Comparison of ENCODE assay signal across 14 cellular contexts in genomic region chr4:140645614-140646412, GRCh38.
DNase-seq lines count a peak whose midpoint lies in the region; ATAC-seq and TF ChIP-seq lines count a peak whose summit lies in the region.
"Had no signal": no experiment of that assay in that cellular context is flagged by ENCODE, and none has a peak within 500 bp of the region (broad histone marks: within the 10 kb centered on the region; RNA-seq: fewer than 3 reads in every experiment).

No MANE protein-coding gene starts in this region.

- intact Hi-C loops in breast epithelium (cut with DNase I; ENCODE audit: low total_unique reads): no loop called here
- intact Hi-C loops in MCF 10A (cut with micrococcal nuclease): no loop called here
- intact Hi-C loops in esophagus muscularis mucosa (cut with DNase I): no loop called here

- H3K9me3 ChIP-seq in breast epithelium: no peaks in the 10 kb centered on the region
- H3K9me3 ChIP-seq in esophagus muscularis mucosa: no peaks in the 10 kb centered on the region
- H3K9me3 ChIP-seq: gastroesophageal sphincter had no signal

- ATAC-seq in GM21423 (IDR thresholded peaks at IDR 0.05; ENCODE audit: unreplicated experiment): no peak
- ATAC-seq in GM19395 (IDR thresholded peaks at IDR 0.05; ENCODE audit: unreplicated experiment): no peak
- ATAC-seq in HG02973 (IDR thresholded peaks at IDR 0.05; ENCODE audit: unreplicated experiment): no peak
- ATAC-seq: activated CD8-positive, alpha-beta memory T cell treated with anti-CD3 and anti-CD28 coated beads, Interleukin-2, amount 10 ng/mL, durations not matched to agents 7 days and 5 days; gastroesophageal sphincter; SK-N-SH treated with all-trans-retinoic acid at 6 μM for 48 hours had no signal

- H3K27me3 Mint-ChIP-seq in MCF 10A (ENCODE audit: insufficient read depth, unreplicated experiment): no peaks in the 10 kb centered on the region

- H3K9me3 Mint-ChIP-seq in MCF 10A (ENCODE audit: unreplicated experiment): no peaks in the 10 kb centered on the region
- H3K9me3 Mint-ChIP-seq: stimulated activated naive CD8-positive, alpha-beta T cell treated with anti-CD3 and anti-CD28 coated beads, Interleukin-15, amount 100 ng/mL, for 72 hours had no signal

- H3K4me1 ChIP-seq in breast epithelium (no peaks in the 10 kb centered on the region), esophagus muscularis mucosa (peaks cover 0 to 4% (median 0%) of the 10 kb centered on the region in 4 donors)
- H3K4me1 ChIP-seq: gastroesophageal sphincter had no signal

- no peaks in the 10 kb centered on the region for H3K4me1 Mint-ChIP-seq in MCF 10A (ENCODE audit: insufficient read depth, unreplicated experiment)
- H3K4me1 Mint-ChIP-seq: activated CD8-positive, alpha-beta memory T cell treated with anti-CD3 and anti-CD28 coated beads, Interleukin-2, amount 10 ng/mL, durations not matched to agents 7 days and 5 days had no signal

- H3K27ac Mint-ChIP-seq in MCF 10A (ENCODE audit: low read depth, unreplicated experiment): no peak overlapping the region
- H3K27ac Mint-ChIP-seq: activated CD8-positive, alpha-beta memory T cell treated with anti-CD3 and anti-CD28 coated beads, Interleukin-2, amount 10 ng/mL, durations not matched to agents 7 days and 5 days; stimulated activated naive CD8-positive, alpha-beta T cell treated with anti-CD3 and anti-CD28 coated beads, Interleukin-15, amount 100 ng/mL, for 72 hours had no signal

- H3K27me3 ChIP-seq in breast epithelium: no peaks in the 10 kb centered on the region
- no peaks in the 10 kb centered on the region for H3K27me3 ChIP-seq in esophagus muscularis mucosa
- H3K27me3 ChIP-seq: gastroesophageal sphincter had no signal

- TF ChIP-seq CTCF in breast epithelium (IDR thresholded peaks at IDR 0.05): no peak
- no peak for TF ChIP-seq CTCF in MCF 10A (IDR thresholded peaks at IDR 0.05; ENCODE audit: unreplicated experiment)
- no peak for TF ChIP-seq CTCF in esophagus muscularis mucosa (IDR thresholded peaks at IDR 0.05)

- no peak for TF ChIP-seq EP300 in esophagus muscularis mucosa (IDR thresholded peaks at IDR 0.05)

- WGBS in esophagus muscularis mucosa: 81% methylated on average over 9 of the region's 9 CpGs

- POLR2A ChIA-PET in MCF 10A (lab: Yijun Ruan, JAX): no interaction called here

- CTCF ChIA-PET in MCF 10A (lab: Yijun Ruan, JAX): interaction anchor here (1.3 kb wide), 1 partner anchor 9 kb away, joined by 4 read pairs; no protein-coding TSS in a partner anchor

- no peak overlapping the region for H3K4me3 ChIP-seq in breast epithelium
- H3K4me3 ChIP-seq in esophagus muscularis mucosa: no peak overlapping the region
- H3K4me3 ChIP-seq: gastroesophageal sphincter had no signal

- TF ChIP-seq POLR2A in breast epithelium (IDR thresholded peaks at IDR 0.05) (no peak), esophagus muscularis mucosa (IDR thresholded peaks at IDR 0.05; ENCODE audit: low read depth) (no peak)

- DNase-seq in breast epithelium (ENCODE audit: low spot score in 2 of 2) (no peak), MCF 10A (ENCODE audit: unreplicated experiment) (no peak), esophagus muscularis mucosa (ENCODE audit: extremely low spot score) (peak; percentile 78), medulla oblongata (ENCODE audit: extremely low spot score) (peak; percentile 43), cortex of kidney (lab: John Stamatoyannopoulos, UW) (no peak)
- DNase-seq: activated CD8-positive, alpha-beta memory T cell treated with anti-CD3 and anti-CD28 coated beads, Interleukin-2, amount 10 ng/mL, durations not matched to agents 7 days and 5 days; activated naive CD4-positive, alpha-beta T cell; stimulated activated naive CD8-positive, alpha-beta T cell treated with anti-CD3 and anti-CD28 coated beads, Interleukin-15, amount 100 ng/mL, for 72 hours had no signal

- no TSS peak for BruUV-seq in MCF 10A (replicated peaks; lab: Mats Ljungman, UMichigan)

- H3K36me3 Mint-ChIP-seq in MCF 10A (ENCODE audit: insufficient read depth, unreplicated experiment): peaks cover 26% of the 10 kb centered on the region
- H3K36me3 Mint-ChIP-seq: activated CD8-positive, alpha-beta memory T cell treated with anti-CD3 and anti-CD28 coated beads, Interleukin-2, amount 10 ng/mL, durations not matched to agents 7 days and 5 days had no signal

- H3K36me3 ChIP-seq in breast epithelium: peaks cover 6% of the 10 kb centered on the region
- H3K36me3 ChIP-seq in esophagus muscularis mucosa: peaks cover 8 to 57% (median 40%) of the 10 kb centered on the region in 4 donors

- peak overlapping the region; percentile 25 to 43 for H3K27ac ChIP-seq in breast epithelium
- no peak overlapping the region for H3K27ac ChIP-seq in esophagus muscularis mucosa (replicated peaks in 1 of 4)
- H3K27ac ChIP-seq: gastroesophageal sphincter, VCaP had no signal

- no peak overlapping the region for H3K4me3 Mint-ChIP-seq in MCF 10A (ENCODE audit: unreplicated experiment)
- H3K4me3 Mint-ChIP-seq: activated CD8-positive, alpha-beta memory T cell treated with anti-CD3 and anti-CD28 coated beads, Interleukin-2, amount 10 ng/mL, durations not matched to agents 7 days and 5 days; stimulated activated naive CD8-positive, alpha-beta T cell treated with anti-CD3 and anti-CD28 coated beads, Interleukin-15, amount 100 ng/mL, for 72 hours had no signal

Comparison
In these comparisons a context has a peak if more than half of its experiments do, and no peak if none do; other contexts are left out.
1. DNase-seq: peak in esophagus muscularis mucosa (single experiment) and medulla oblongata (single experiment); none in breast epithelium (0 of 2), MCF 10A (single experiment) and cortex of kidney (single experiment).
2. H3K27ac ChIP-seq: peak in breast epithelium (2 of 2); none in esophagus muscularis mucosa (0 of 4).